ENCODE assay signal across 1 cellular context in the genomic region with DNA sequence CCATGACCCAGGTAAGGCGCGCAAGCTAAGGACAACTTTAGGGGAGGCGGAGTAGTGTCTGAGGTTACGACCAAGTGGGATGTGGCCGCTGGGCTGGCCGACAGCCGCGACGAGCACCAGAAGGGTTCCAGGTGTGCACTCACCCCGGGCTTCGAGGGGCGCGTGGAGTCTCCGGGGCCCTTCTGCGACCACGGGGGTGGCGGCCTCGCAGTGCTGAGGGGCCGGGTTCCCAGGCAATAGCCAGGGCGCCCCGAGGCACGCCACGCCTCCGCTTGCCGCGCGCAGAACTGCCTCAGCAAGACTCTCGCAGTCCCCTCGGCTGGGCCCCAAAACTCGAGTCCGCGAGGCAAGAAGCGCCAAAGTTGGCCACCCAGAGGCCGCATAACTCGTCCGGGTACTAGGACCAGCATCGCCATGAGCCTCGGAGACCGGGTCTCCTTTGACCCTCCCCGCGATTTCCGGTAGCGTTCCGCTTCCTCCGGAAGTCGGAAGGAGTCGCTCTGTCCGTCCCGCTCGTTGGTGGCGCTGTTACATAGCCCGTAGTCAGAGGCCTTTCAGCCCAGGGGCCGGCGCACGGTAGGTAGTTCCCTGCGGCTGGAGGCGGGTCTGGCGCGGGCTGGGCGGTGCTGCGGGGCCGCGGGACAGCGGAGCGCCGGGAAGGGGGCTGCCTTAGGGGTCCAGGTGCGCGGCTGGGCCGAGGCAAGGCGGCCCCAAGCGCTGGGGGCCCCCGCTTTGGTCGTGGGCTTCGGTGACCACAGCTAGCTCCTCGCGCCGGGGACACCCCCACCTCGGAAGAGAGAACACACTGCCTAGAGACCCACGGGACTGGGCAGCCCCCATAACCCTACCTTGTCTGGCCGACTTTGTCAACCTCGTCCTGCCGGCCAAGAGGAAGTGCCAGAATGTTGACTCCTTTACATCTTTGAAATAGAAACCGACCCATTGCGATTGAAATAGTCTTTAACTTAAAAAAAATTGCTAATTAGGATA.
A peak's percentile ranks its signal among the peaks of the same experiment; 100 is the strongest.
TF ChIP-seq lines count a peak whose summit lies in the region.

A gene with protein sequence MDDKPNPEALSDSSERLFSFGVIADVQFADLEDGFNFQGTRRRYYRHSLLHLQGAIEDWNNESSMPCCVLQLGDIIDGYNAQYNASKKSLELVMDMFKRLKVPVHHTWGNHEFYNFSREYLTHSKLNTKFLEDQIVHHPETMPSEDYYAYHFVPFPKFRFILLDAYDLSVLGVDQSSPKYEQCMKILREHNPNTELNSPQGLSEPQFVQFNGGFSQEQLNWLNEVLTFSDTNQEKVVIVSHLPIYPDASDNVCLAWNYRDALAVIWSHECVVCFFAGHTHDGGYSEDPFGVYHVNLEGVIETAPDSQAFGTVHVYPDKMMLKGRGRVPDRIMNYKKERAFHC (plus strand): TSS at position 503 of the 990 bp plus-strand sequence. CDS start 7,333 bp downstream, outside the sequence.
A gene (minus strand): TSS at position 442 of the 990 bp plus-strand sequence. CDS start 26 bp downstream, at position 416.

TF ChIP-seq in HepG2, 621 proteins besides CTCF, POLR2A, EP300 and RAD21 (continued from another document and continues in another):
- TF ChIP-seq SP140L (CRISPR knock-in tag; IDR thresholded peaks at IDR 0.05; ENCODE audit: borderline replicate concordance) (no peak), GABPA (IDR thresholded peaks at IDR 0.05; ENCODE audit: low read depth, low read length) (peak; percentile 95), GABPA (CRISPR knock-in tag; IDR thresholded peaks at IDR 0.05; ENCODE audit: low read depth) (peak; percentile 97), SRF (IDR thresholded peaks at IDR 0.05; ENCODE audit: low read depth, low read length) (no peak), WIZ (CRISPR knock-in tag; IDR thresholded peaks at IDR 0.05) (no peak), ZFP62 (CRISPR knock-in tag; IDR thresholded peaks at IDR 0.05) (no peak), MTA1 (CRISPR knock-in tag; IDR thresholded peaks at IDR 0.05; ENCODE audit: borderline replicate concordance) (peak; percentile 85; the same call in 1 of the 2 replicates), MAF1 (CRISPR knock-in tag; IDR thresholded peaks at IDR 0.05; ENCODE audit: borderline replicate concordance) (peak; percentile 93), TOE1 (CRISPR knock-in tag; IDR thresholded peaks at IDR 0.05) (no peak), BRCA1 (CRISPR knock-in tag; IDR thresholded peaks at IDR 0.05) (peak; percentile 80; the same call in 1 of the 2 replicates), ZNF780A (CRISPR knock-in tag; IDR thresholded peaks at IDR 0.05) (no peak), ZSCAN22 (CRISPR knock-in tag; IDR thresholded peaks at IDR 0.05) (no peak), HNF4A (CRISPR knock-in tag; IDR thresholded peaks at IDR 0.05) (peak; percentile 35; the same call in 1 of the 2 replicates), ZMYM2 (CRISPR knock-in tag; IDR thresholded peaks at IDR 0.05) (no peak), NR2F1 (CRISPR knock-in tag; IDR thresholded peaks at IDR 0.05) (no peak), ZMYM4 (CRISPR knock-in tag; IDR thresholded peaks at IDR 0.05) (peak; percentile 95), PLRG1 (conservative IDR thresholded peaks at IDR 0.05) (no peak), SRSF4 (IDR thresholded peaks at IDR 0.05; ENCODE audit: low read depth, low read length, poor library complexity, severe bottlenecking) (no peak), ZNF274 (CRISPR knock-in tag; IDR thresholded peaks at IDR 0.05) (peak; percentile 82; the same call in 1 of the 2 replicates), PTBP1 (IDR thresholded peaks at IDR 0.05; ENCODE audit: low read depth, low read length, poor library complexity, severe bottlenecking) (no peak), ZNF768 (CRISPR knock-in tag; IDR thresholded peaks at IDR 0.05) (peak; percentile 67; the same call in 1 of the 2 replicates), ZNF761 (CRISPR knock-in tag; conservative IDR thresholded peaks at IDR 0.05) (no peak; the same call in 1 of the 2 replicates), JARID2 (CRISPR knock-in tag; IDR thresholded peaks at IDR 0.05; ENCODE audit: insufficient replicate concordance) (no peak), XRCC5 (optimal IDR thresholded peaks at IDR 0.05; ENCODE audit: low read length) (peak; percentile 84), RELA (CRISPR knock-in tag; IDR thresholded peaks at IDR 0.05) (no peak), ZNF138 (CRISPR knock-in tag; IDR thresholded peaks at IDR 0.05; ENCODE audit: low read depth) (no peak), ZSCAN12 (CRISPR knock-in tag; IDR thresholded peaks at IDR 0.05) (peak; percentile 35; the same call in 1 of the 2 replicates), ZNF34 (CRISPR knock-in tag; IDR thresholded peaks at IDR 0.05; ENCODE audit: borderline replicate concordance) (no peak), ZNF253 (CRISPR knock-in tag; IDR thresholded peaks at IDR 0.05; ENCODE audit: borderline replicate concordance) (no peak), RARG (CRISPR knock-in tag; IDR thresholded peaks at IDR 0.05; ENCODE audit: low read depth) (no peak), AKAP8 (CRISPR knock-in tag; IDR thresholded peaks at IDR 0.05) (no peak), JUNB (CRISPR knock-in tag; IDR thresholded peaks at IDR 0.05; ENCODE audit: borderline replicate concordance) (no peak), HNRNPK (IDR thresholded peaks at IDR 0.05; ENCODE audit: low read depth, low read length, poor library complexity, severe bottlenecking) (peak; percentile 17), SP5 (CRISPR knock-in tag; IDR thresholded peaks at IDR 0.05; ENCODE audit: borderline replicate concordance, low read depth) (peak; percentile 38; the same call in 1 of the 2 replicates), CBX1 (IDR thresholded peaks at IDR 0.05; ENCODE audit: low read depth) (peak; percentile 77)
- TF ChIP-seq, protein P1, sequence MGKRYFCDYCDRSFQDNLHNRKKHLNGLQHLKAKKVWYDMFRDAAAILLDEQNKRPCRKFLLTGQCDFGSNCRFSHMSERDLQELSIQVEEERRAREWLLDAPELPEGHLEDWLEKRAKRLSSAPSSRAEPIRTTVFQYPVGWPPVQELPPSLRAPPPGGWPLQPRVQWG (CRISPR knock-in tag; IDR thresholded peaks at IDR 0.05; ENCODE audit: borderline replicate concordance, low read depth), result no peak
- TF ChIP-seq, protein P2, sequence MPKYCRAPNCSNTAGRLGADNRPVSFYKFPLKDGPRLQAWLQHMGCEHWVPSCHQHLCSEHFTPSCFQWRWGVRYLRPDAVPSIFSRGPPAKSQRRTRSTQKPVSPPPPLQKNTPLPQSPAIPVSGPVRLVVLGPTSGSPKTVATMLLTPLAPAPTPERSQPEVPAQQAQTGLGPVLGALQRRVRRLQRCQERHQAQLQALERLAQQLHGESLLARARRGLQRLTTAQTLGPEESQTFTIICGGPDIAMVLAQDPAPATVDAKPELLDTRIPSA (CRISPR knock-in tag; IDR thresholded peaks at IDR 0.05; ENCODE audit: borderline replicate concordance), result peak; percentile 68; the same call in 1 of the 2 replicates
- TF ChIP-seq, protein P3, sequence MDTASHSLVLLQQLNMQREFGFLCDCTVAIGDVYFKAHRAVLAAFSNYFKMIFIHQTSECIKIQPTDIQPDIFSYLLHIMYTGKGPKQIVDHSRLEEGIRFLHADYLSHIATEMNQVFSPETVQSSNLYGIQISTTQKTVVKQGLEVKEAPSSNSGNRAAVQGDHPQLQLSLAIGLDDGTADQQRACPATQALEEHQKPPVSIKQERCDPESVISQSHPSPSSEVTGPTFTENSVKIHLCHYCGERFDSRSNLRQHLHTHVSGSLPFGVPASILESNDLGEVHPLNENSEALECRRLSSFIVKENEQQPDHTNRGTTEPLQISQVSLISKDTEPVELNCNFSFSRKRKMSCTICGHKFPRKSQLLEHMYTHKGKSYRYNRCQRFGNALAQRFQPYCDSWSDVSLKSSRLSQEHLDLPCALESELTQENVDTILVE (CRISPR knock-in tag; IDR thresholded peaks at IDR 0.05), result peak; percentile 96
- TF ChIP-seq, protein P4, sequence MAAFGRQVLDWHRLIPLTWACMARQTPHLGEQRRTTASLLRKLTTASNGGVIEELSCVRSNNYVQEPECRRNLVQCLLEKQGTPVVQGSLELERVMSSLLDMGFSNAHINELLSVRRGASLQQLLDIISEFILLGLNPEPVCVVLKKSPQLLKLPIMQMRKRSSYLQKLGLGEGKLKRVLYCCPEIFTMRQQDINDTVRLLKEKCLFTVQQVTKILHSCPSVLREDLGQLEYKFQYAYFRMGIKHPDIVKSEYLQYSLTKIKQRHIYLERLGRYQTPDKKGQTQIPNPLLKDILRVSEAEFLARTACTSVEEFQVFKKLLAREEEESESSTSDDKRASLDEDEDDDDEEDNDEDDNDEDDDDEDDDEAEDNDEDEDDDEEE (CRISPR knock-in tag; IDR thresholded peaks at IDR 0.05), result peak; percentile 88; the same call in 1 of the 2 replicates
- TF ChIP-seq, protein P5, sequence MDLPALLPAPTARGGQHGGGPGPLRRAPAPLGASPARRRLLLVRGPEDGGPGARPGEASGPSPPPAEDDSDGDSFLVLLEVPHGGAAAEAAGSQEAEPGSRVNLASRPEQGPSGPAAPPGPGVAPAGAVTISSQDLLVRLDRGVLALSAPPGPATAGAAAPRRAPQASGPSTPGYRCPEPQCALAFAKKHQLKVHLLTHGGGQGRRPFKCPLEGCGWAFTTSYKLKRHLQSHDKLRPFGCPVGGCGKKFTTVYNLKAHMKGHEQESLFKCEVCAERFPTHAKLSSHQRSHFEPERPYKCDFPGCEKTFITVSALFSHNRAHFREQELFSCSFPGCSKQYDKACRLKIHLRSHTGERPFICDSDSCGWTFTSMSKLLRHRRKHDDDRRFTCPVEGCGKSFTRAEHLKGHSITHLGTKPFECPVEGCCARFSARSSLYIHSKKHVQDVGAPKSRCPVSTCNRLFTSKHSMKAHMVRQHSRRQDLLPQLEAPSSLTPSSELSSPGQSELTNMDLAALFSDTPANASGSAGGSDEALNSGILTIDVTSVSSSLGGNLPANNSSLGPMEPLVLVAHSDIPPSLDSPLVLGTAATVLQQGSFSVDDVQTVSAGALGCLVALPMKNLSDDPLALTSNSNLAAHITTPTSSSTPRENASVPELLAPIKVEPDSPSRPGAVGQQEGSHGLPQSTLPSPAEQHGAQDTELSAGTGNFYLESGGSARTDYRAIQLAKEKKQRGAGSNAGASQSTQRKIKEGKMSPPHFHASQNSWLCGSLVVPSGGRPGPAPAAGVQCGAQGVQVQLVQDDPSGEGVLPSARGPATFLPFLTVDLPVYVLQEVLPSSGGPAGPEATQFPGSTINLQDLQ (CRISPR knock-in tag; IDR thresholded peaks at IDR 0.05), result peak; percentile 80
- TF ChIP-seq, protein P6, sequence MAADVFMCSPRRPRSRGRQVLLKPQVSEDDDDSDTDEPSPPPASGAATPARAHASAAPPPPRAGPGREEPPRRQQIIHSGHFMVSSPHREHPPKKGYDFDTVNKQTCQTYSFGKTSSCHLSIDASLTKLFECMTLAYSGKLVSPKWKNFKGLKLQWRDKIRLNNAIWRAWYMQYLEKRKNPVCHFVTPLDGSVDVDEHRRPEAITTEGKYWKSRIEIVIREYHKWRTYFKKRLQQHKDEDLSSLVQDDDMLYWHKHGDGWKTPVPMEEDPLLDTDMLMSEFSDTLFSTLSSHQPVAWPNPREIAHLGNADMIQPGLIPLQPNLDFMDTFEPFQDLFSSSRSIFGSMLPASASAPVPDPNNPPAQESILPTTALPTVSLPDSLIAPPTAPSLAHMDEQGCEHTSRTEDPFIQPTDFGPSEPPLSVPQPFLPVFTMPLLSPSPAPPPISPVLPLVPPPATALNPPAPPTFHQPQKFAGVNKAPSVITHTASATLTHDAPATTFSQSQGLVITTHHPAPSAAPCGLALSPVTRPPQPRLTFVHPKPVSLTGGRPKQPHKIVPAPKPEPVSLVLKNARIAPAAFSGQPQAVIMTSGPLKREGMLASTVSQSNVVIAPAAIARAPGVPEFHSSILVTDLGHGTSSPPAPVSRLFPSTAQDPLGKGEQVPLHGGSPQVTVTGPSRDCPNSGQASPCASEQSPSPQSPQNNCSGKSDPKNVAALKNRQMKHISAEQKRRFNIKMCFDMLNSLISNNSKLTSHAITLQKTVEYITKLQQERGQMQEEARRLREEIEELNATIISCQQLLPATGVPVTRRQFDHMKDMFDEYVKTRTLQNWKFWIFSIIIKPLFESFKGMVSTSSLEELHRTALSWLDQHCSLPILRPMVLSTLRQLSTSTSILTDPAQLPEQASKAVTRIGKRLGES (CRISPR knock-in tag; IDR thresholded peaks at IDR 0.05; ENCODE audit: borderline replicate concordance), result no peak
- TF ChIP-seq, protein P7, sequence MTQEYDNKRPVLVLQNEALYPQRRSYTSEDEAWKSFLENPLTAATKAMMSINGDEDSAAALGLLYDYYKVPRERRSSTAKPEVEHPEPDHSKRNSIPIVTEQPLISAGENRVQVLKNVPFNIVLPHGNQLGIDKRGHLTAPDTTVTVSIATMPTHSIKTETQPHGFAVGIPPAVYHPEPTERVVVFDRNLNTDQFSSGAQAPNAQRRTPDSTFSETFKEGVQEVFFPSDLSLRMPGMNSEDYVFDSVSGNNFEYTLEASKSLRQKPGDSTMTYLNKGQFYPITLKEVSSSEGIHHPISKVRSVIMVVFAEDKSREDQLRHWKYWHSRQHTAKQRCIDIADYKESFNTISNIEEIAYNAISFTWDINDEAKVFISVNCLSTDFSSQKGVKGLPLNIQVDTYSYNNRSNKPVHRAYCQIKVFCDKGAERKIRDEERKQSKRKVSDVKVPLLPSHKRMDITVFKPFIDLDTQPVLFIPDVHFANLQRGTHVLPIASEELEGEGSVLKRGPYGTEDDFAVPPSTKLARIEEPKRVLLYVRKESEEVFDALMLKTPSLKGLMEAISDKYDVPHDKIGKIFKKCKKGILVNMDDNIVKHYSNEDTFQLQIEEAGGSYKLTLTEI (CRISPR knock-in tag; conservative IDR thresholded peaks at IDR 0.05), result no peak
- TF ChIP-seq, protein P8, sequence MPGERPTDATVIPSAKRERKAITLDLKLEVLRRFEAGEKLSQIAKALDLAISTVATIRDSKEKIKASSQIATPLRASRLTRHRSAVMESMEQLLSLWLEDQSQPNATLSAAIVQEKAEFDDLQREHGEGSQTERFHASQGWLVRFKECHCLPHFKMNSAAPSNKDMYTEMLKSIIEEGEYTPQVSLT (CRISPR knock-in tag; IDR thresholded peaks at IDR 0.05; ENCODE audit: borderline replicate concordance, low read depth), result no peak
- TF ChIP-seq, protein P9, sequence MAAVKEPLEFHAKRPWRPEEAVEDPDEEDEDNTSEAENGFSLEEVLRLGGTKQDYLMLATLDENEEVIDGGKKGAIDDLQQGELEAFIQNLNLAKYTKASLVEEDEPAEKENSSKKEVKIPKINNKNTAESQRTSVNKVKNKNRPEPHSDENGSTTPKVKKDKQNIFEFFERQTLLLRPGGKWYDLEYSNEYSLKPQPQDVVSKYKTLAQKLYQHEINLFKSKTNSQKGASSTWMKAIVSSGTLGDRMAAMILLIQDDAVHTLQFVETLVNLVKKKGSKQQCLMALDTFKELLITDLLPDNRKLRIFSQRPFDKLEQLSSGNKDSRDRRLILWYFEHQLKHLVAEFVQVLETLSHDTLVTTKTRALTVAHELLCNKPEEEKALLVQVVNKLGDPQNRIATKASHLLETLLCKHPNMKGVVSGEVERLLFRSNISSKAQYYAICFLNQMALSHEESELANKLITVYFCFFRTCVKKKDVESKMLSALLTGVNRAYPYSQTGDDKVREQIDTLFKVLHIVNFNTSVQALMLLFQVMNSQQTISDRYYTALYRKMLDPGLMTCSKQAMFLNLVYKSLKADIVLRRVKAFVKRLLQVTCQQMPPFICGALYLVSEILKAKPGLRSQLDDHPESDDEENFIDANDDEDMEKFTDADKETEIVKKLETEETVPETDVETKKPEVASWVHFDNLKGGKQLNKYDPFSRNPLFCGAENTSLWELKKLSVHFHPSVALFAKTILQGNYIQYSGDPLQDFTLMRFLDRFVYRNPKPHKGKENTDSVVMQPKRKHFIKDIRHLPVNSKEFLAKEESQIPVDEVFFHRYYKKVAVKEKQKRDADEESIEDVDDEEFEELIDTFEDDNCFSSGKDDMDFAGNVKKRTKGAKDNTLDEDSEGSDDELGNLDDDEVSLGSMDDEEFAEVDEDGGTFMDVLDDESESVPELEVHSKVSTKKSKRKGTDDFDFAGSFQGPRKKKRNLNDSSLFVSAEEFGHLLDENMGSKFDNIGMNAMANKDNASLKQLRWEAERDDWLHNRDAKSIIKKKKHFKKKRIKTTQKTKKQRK (IDR thresholded peaks at IDR 0.05; ENCODE audit: low read length), result no peak
